1 cellular context compared by ENCODE assay signal in the genomic region with DNA sequence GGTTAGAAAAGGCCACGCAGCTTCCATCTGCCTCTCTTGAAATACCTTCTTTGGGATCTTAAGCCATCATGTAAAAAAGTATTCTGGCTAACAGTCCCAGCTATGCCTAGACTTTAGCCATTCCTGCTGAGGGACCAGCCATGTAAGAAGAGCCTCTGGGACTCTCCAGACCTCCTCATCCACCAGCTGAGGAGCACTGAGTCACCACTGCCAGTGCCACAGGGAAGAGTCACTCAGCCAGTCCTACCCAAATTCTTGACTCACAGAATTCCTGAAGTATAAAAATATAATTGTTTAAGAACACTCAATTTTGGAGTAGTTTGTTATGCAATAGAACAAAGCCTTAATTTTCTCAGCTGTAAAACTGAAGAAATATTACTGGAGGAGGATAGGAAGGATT.
TF ChIP-seq lines count a peak whose summit lies in the region.

No MANE protein-coding gene starts in this region.

TF ChIP-seq in SK-N-SH treated with all-trans-retinoic acid at 6 μM for 48 hours, 23 proteins besides CTCF, POLR2A, EP300 and RAD21 (continued from another document):
- TF ChIP-seq, protein P1, sequence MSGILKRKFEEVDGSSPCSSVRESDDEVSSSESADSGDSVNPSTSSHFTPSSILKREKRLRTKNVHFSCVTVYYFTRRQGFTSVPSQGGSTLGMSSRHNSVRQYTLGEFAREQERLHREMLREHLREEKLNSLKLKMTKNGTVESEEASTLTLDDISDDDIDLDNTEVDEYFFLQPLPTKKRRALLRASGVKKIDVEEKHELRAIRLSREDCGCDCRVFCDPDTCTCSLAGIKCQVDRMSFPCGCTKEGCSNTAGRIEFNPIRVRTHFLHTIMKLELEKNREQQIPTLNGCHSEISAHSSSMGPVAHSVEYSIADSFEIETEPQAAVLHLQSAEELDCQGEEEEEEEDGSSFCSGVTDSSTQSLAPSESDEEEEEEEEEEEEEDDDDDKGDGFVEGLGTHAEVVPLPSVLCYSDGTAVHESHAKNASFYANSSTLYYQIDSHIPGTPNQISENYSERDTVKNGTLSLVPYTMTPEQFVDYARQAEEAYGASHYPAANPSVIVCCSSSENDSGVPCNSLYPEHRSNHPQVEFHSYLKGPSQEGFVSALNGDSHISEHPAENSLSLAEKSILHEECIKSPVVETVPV (CRISPR knock-in tag; IDR thresholded peaks at IDR 0.05): no peak
- TF ChIP-seq, protein P2, sequence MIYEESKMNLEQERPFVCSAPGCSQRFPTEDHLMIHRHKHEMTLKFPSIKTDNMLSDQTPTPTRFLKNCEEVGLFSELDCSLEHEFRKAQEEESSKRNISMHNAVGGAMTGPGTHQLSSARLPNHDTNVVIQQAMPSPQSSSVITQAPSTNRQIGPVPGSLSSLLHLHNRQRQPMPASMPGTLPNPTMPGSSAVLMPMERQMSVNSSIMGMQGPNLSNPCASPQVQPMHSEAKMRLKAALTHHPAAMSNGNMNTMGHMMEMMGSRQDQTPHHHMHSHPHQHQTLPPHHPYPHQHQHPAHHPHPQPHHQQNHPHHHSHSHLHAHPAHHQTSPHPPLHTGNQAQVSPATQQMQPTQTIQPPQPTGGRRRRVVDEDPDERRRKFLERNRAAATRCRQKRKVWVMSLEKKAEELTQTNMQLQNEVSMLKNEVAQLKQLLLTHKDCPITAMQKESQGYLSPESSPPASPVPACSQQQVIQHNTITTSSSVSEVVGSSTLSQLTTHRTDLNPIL (CRISPR knock-in tag; IDR thresholded peaks at IDR 0.05; ENCODE audit: low read depth): no peak
- no peak for TF ChIP-seq GLIS3 (CRISPR knock-in tag; IDR thresholded peaks at IDR 0.05)
